In the genomic region with DNA sequence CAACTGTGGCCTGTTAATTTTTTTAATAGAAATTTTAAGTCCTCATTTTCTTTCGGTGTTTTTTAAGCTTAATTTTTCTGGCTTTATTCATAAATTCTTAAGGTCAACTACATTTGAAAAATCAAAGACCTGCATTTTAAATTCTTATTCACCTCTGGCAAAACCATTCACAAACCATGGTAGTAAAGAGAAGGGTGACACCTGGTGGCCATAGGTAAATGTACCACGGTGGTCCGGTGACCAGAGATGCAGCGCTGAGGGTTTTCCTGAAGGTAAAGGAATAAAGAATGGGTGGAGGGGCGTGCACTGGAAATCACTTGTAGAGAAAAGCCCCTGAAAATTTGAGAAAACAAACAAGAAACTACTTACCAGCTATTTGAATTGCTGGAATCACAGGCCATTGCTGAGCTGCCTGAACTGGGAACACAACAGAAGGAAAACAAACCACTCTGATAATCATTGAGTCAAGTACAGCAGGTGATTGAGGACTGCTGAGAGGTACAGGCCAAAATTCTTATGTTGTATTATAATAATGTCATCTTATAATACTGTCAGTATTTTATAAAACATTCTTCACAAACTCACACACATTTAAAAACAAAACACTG, we compare ENCODE assay signal across 8 cellular contexts. TPM values are rescaled to one million over a fixed set of nuclear protein-coding genes. Genes with fewer than 3 reads are reported as not detected.
A peak's percentile ranks its signal among the peaks of the same experiment; 100 is the strongest.
DNase-seq lines count a peak whose midpoint lies in the region; ATAC-seq and TF ChIP-seq lines count a peak whose summit lies in the region.

No MANE protein-coding gene starts in this region.

- peaks cover 5% of the 10 kb centered on the region for H3K27me3 Mint-ChIP-seq in nephron progenitor cell (ENCODE audit: low read depth, poor library complexity)

- H3K9me3 Mint-ChIP-seq in nephron progenitor cell = no peaks in the 10 kb centered on the region

- H3K4me3 ChIP-seq in OCI-LY3 (ENCODE audit: low read length) = no peak overlapping the region
- no peak overlapping the region for H3K4me3 ChIP-seq in esophagus squamous epithelium
- no peak overlapping the region for H3K4me3 ChIP-seq in testis

- no peak for ATAC-seq in HG03196 (IDR thresholded peaks at IDR 0.05; ENCODE audit: unreplicated experiment)

- H3K27me3 ChIP-seq in OCI-LY3 (ENCODE audit: low read depth, low read length) (no peaks in the 10 kb centered on the region), esophagus squamous epithelium (no peaks in the 10 kb centered on the region), testis (no peaks in the 10 kb centered on the region)

- H3K9me3 ChIP-seq in OCI-LY3 (ENCODE audit: insufficient read depth, low read length) (no peaks in the 10 kb centered on the region), esophagus squamous epithelium (no peaks in the 10 kb centered on the region), testis (no peaks in the 10 kb centered on the region)

- H3K4me1 Mint-ChIP-seq in nephron progenitor cell = peaks cover 12% of the 10 kb centered on the region

- DNase-seq in DMS 273 (lab: John Stamatoyannopoulos, UW; ENCODE audit: unreplicated experiment) (peak; percentile 84), HK-2 (ENCODE audit: unreplicated experiment) (peak; percentile 51), activated T-cell treated with anti-CD3 and anti-CD28 coated beads for 24 hours (ENCODE audit: low read depth) (peak; percentile 49), esophagus squamous epithelium (lab: John Stamatoyannopoulos, UW) (no peak), nephron progenitor cell (peak; percentile 60), testis (peak; percentile 79)

- H4K20me1 ChIP-seq in OCI-LY3 (ENCODE audit: insufficient read depth, low read length) = no peaks in the 10 kb centered on the region

- peaks cover 22% of the 10 kb centered on the region for H3K4me1 ChIP-seq in OCI-LY3 (ENCODE audit: low read length)
- no peaks in the 10 kb centered on the region for H3K4me1 ChIP-seq in esophagus squamous epithelium
- H3K4me1 ChIP-seq in testis = no peaks in the 10 kb centered on the region

- no peak overlapping the region for H3K27ac ChIP-seq in OCI-LY3 (ENCODE audit: low read length)
- no peak overlapping the region for H3K27ac ChIP-seq in esophagus squamous epithelium
- H3K27ac ChIP-seq in testis = no peak overlapping the region

- H3K79me2 ChIP-seq in OCI-LY3 (ENCODE audit: low read length) = no peaks in the 10 kb centered on the region

- H3K36me3 Mint-ChIP-seq in nephron progenitor cell (ENCODE audit: low read depth) = no peaks in the 10 kb centered on the region

- H3K36me3 ChIP-seq in OCI-LY3 (replicated peaks; ENCODE audit: low read depth, low read length) (no peaks in the 10 kb centered on the region), esophagus squamous epithelium (peaks cover 0 to 5% (median 0%) of the 10 kb centered on the region in 3 donors), testis (ENCODE audit: low read depth, missing control alignments) (no peaks in the 10 kb centered on the region)

- no peak overlapping the region for H3K9ac ChIP-seq in OCI-LY3 (ENCODE audit: low read length)

- TF ChIP-seq CTCF in OCI-LY3 (IDR thresholded peaks at IDR 0.05; ENCODE audit: low read depth, low read length) (peak; percentile 70), esophagus squamous epithelium (IDR thresholded peaks at IDR 0.05) (peak; percentile 65 to 87 (median 83)), nephron progenitor cell (IDR thresholded peaks at IDR 0.05) (peak; percentile 81), testis (IDR thresholded peaks at IDR 0.05) (peak; percentile 76 to 82 (median 77))

- H3K4me2 ChIP-seq in OCI-LY3 (ENCODE audit: low read length) = peak overlapping the region; percentile 68

- no peak overlapping the region for H3K4me3 Mint-ChIP-seq in nephron progenitor cell

- H2AFZ ChIP-seq in OCI-LY3 (ENCODE audit: low read depth, low read length) = peak overlapping the region; percentile 55; the same call in 1 of the 2 replicates

- H3K27ac Mint-ChIP-seq in nephron progenitor cell = no peak overlapping the region

- TF ChIP-seq POLR2A in esophagus squamous epithelium (IDR thresholded peaks at IDR 0.05) (no peak), testis (IDR thresholded peaks at IDR 0.05) (no peak)

- 0 to 3% methylated on average over 5 of the region's 5 CpGs for WGBS in esophagus squamous epithelium, 2 donors
- 16 to 25% methylated on average over 5 of the region's 5 CpGs for WGBS in testis, 2 donors

- intact Hi-C loops in esophagus squamous epithelium (cut with DNase I) (loop anchor here (5.0 kb wide), 1 partner anchor 35 kb away; no protein-coding TSS in a partner anchor), testis (cut with DNase I; ENCODE audit: low total_unique reads) (loop anchor here (5.0 kb wide), 1 partner anchor 35 kb away; no protein-coding TSS in a partner anchor)

RNA-seq across cellular contexts. Expression of gene HFE, which starts 10.1 kb away (rescaled TPM):
- total RNA-seq in esophagus squamous epithelium (1 to 10 TPM; 2.9 to 7.3 (median 4.3) TPM), testis (1 to 10 TPM; 4.1 to 5.1 TPM)
- 4.8 TPM for polyA plus RNA-seq in testis (ENCODE audit: insufficient read depth, low read depth, low replicate concordance)
